ENCODE assay signal across 30 cellular contexts in the genomic region with DNA sequence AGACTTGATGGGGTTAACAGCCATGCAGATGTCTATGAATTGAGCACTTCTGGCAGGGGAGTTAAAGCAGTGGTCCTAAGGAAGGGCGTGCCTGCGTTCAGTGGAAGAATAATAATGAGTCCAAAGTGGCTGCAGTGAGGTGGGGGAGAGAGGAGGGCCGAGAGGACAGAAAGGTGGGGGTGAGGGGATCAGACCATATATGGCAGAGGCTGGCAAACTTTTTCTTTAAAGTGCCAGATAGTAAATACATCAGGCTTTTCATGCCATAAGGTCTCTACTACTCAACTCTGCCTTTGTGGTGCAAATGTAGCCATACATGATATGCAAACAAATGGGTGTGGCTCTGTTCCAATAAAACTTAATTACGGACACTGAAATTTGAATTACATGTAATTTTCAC.
"Had no signal": no experiment of that assay in that cellular context is flagged by ENCODE, and none has a peak within 500 bp of the region (broad histone marks: within the 10 kb centered on the region; RNA-seq: fewer than 3 reads in every experiment).

No MANE protein-coding gene starts in this region.

- H3K9me3 ChIP-seq: left ventricle myocardium inferior, neutrophil, prostate gland, sigmoid colon, upper lobe of left lung, vagina had no signal

- H3K9me3 Mint-ChIP-seq: activated CD4-positive, alpha-beta memory T cell treated with anti-CD3 and anti-CD28 coated beads, Interleukin-2, amount 10 ng/mL, durations not matched to agents 7 days and 5 days; activated CD4-positive, alpha-beta T cell treated with anti-CD3 and anti-CD28 coated beads, Interleukin-2, amount 10 ng/mL, durations not matched to agents 7 days and 5 days; activated naive CD4-positive, alpha-beta T cell treated with anti-CD3 and anti-CD28 coated beads, Interleukin-2, amount 50 U/mL, for 24 hours; stimulated activated effector memory CD8-positive, alpha-beta T cell treated with anti-CD3 and anti-CD28 coated beads, Interleukin-12 subunit alpha, Interleukin-12 subunit beta, amount 100 ng/mL, for 72 hours; stimulated activated naive CD8-positive, alpha-beta T cell treated with anti-CD3 and anti-CD28 coated beads, Interleukin-15, Interleukin-2, amounts not matched to agents 100 ng/mL and 50 ng/mL, for 24 hours had no signal

- H3K36me3 Mint-ChIP-seq: stimulated activated effector memory CD8-positive, alpha-beta T cell treated with anti-CD3 and anti-CD28 coated beads, Interleukin-12 subunit alpha, Interleukin-12 subunit beta, amount 100 ng/mL, for 72 hours had no signal

- H3K4me3 Mint-ChIP-seq: activated CD4-positive, alpha-beta memory T cell treated with anti-CD3 and anti-CD28 coated beads, Interleukin-2, amount 10 ng/mL, durations not matched to agents 7 days and 5 days; activated CD4-positive, alpha-beta T cell treated with anti-CD3 and anti-CD28 coated beads, Interleukin-2, amount 10 ng/mL, durations not matched to agents 7 days and 5 days; activated naive CD4-positive, alpha-beta T cell treated with anti-CD3 and anti-CD28 coated beads, Interleukin-2, amount 50 U/mL, for 24 hours; activated naive CD8-positive, alpha-beta T cell treated with anti-CD3 and anti-CD28 coated beads, Interleukin-2, amount 50 U/mL, for 24 hours; activated T-cell treated with anti-CD3 and anti-CD28 coated beads, Interleukin-2, amount 50 U/mL, for 24 hours; nephron; stimulated activated effector memory CD8-positive, alpha-beta T cell treated with anti-CD3 and anti-CD28 coated beads, Interleukin-12 subunit alpha, Interleukin-12 subunit beta, amount 100 ng/mL, for 72 hours; stimulated activated naive CD8-positive, alpha-beta T cell treated with anti-CD3 and anti-CD28 coated beads, Interleukin-15, Interleukin-2, amounts not matched to agents 100 ng/mL and 50 ng/mL, for 24 hours; T-helper 1 cell treated with Interleukin-12 subunit alpha and Interleukin-12 subunit beta and Interleukin-4 antibody, amounts not matched to agents 30 μg/mL and 1 μg/mL, for 36 hours had no signal

- DNase-seq: activated CD4-positive, alpha-beta memory T cell treated with anti-CD3 and anti-CD28 coated beads, Interleukin-2, amount 10 ng/mL, durations not matched to agents 7 days and 5 days; activated CD4-positive, alpha-beta T cell treated with anti-CD3 and anti-CD28 coated beads, Interleukin-2, amount 10 ng/mL, durations not matched to agents 7 days and 5 days; activated CD4-positive, CD25-positive, alpha-beta regulatory T cell treated with anti-CD3 and anti-CD28 coated beads, Interleukin-2, amount 50 U/mL, for 72 hours; activated CD8-positive, alpha-beta memory T cell treated with anti-CD3 and anti-CD28 coated beads, Interleukin-2, amount 50 U/mL, for 48 hours; activated naive CD8-positive, alpha-beta T cell treated with anti-CD3 and anti-CD28 coated beads, Interleukin-2, amount 50 U/mL, for 24 hours; activated T-cell treated with anti-CD3 and anti-CD28 coated beads, Interleukin-2, amount 50 U/mL, for 24 hours; amygdala; central memory CD4-positive, alpha-beta T cell; foreskin fibroblast; head of caudate nucleus; hippocampal formation; kidney glomerular epithelial cell; left ventricle myocardium inferior; retina; sigmoid colon; small intestine; stimulated activated CD4-positive, alpha-beta T cell treated with anti-CD3 and anti-CD28 coated beads, Interleukin-4, amount 100 ng/mL, for 24 hours; T-helper 9 cell; upper lobe of left lung had no signal

- H3K4me1 ChIP-seq: left ventricle myocardium inferior, prostate gland, sigmoid colon, upper lobe of left lung, vagina had no signal

- ATAC-seq: activated naive CD8-positive, alpha-beta T cell treated with anti-CD3 and anti-CD28 coated beads, Interleukin-2, amount 50 U/mL, for 24 hours; stimulated activated effector memory CD8-positive, alpha-beta T cell treated with anti-CD3 and anti-CD28 coated beads, Interleukin-12 subunit alpha, Interleukin-12 subunit beta, amount 100 ng/mL, for 72 hours had no signal

- H3K4me1 Mint-ChIP-seq: activated CD4-positive, alpha-beta memory T cell treated with anti-CD3 and anti-CD28 coated beads, Interleukin-2, amount 10 ng/mL, durations not matched to agents 7 days and 5 days; activated CD4-positive, alpha-beta T cell treated with anti-CD3 and anti-CD28 coated beads, Interleukin-2, amount 10 ng/mL, durations not matched to agents 7 days and 5 days; nephron; stimulated activated effector memory CD8-positive, alpha-beta T cell treated with anti-CD3 and anti-CD28 coated beads, Interleukin-12 subunit alpha, Interleukin-12 subunit beta, amount 100 ng/mL, for 72 hours had no signal

- H3K27ac Mint-ChIP-seq: activated CD4-positive, alpha-beta memory T cell treated with anti-CD3 and anti-CD28 coated beads, Interleukin-2, amount 10 ng/mL, durations not matched to agents 7 days and 5 days; activated CD4-positive, alpha-beta T cell treated with anti-CD3 and anti-CD28 coated beads, Interleukin-2, amount 10 ng/mL, durations not matched to agents 7 days and 5 days; activated naive CD4-positive, alpha-beta T cell treated with anti-CD3 and anti-CD28 coated beads, Interleukin-2, amount 50 U/mL, for 24 hours; activated naive CD8-positive, alpha-beta T cell treated with anti-CD3 and anti-CD28 coated beads, Interleukin-2, amount 50 U/mL, for 24 hours; activated T-cell treated with anti-CD3 and anti-CD28 coated beads, Interleukin-2, amount 50 U/mL, for 24 hours; activated T-helper 2 cell treated with anti-CD3 and anti-CD28 coated beads, Interferon-gamma antibody, Interleukin-2, Interleukin-4, amounts not matched to agents 10 μg/mL and 5 μg/mL and 100 μg/mL, durations not matched to agents 14 hours and 24 hours and 36 hours; nephron; stimulated activated effector memory CD8-positive, alpha-beta T cell treated with anti-CD3 and anti-CD28 coated beads, Interleukin-12 subunit alpha, Interleukin-12 subunit beta, amount 100 ng/mL, for 72 hours; stimulated activated naive CD8-positive, alpha-beta T cell treated with anti-CD3 and anti-CD28 coated beads, Interleukin-15, Interleukin-2, amounts not matched to agents 100 ng/mL and 50 ng/mL, for 24 hours; T-helper 1 cell treated with Interleukin-12 subunit alpha and Interleukin-12 subunit beta and Interleukin-4 antibody, amounts not matched to agents 30 μg/mL and 1 μg/mL, for 36 hours had no signal

- H3K27me3 Mint-ChIP-seq: activated CD4-positive, alpha-beta memory T cell treated with anti-CD3 and anti-CD28 coated beads, Interleukin-2, amount 10 ng/mL, durations not matched to agents 7 days and 5 days; activated CD4-positive, alpha-beta T cell treated with anti-CD3 and anti-CD28 coated beads, Interleukin-2, amount 10 ng/mL, durations not matched to agents 7 days and 5 days; activated naive CD4-positive, alpha-beta T cell treated with anti-CD3 and anti-CD28 coated beads, Interleukin-2, amount 50 U/mL, for 24 hours; activated naive CD8-positive, alpha-beta T cell treated with anti-CD3 and anti-CD28 coated beads, Interleukin-2, amount 50 U/mL, for 24 hours; activated T-cell treated with anti-CD3 and anti-CD28 coated beads, Interleukin-2, amount 50 U/mL, for 24 hours; stimulated activated naive CD8-positive, alpha-beta T cell treated with anti-CD3 and anti-CD28 coated beads, Interleukin-15, Interleukin-2, amounts not matched to agents 100 ng/mL and 50 ng/mL, for 24 hours had no signal

- H3K27ac ChIP-seq: left ventricle myocardium inferior, neutrophil, prostate gland, sigmoid colon, upper lobe of left lung, vagina, VCaP had no signal

- H3K36me3 ChIP-seq: left ventricle myocardium inferior, neutrophil, prostate gland, sigmoid colon, upper lobe of left lung, vagina had no signal

- H3K4me3 ChIP-seq: left ventricle myocardium inferior, lung, prostate gland, sigmoid colon, upper lobe of left lung, vagina had no signal

- H3K27me3 ChIP-seq: neutrophil, sigmoid colon, upper lobe of left lung, vagina had no signal
